In the genomic region with DNA sequence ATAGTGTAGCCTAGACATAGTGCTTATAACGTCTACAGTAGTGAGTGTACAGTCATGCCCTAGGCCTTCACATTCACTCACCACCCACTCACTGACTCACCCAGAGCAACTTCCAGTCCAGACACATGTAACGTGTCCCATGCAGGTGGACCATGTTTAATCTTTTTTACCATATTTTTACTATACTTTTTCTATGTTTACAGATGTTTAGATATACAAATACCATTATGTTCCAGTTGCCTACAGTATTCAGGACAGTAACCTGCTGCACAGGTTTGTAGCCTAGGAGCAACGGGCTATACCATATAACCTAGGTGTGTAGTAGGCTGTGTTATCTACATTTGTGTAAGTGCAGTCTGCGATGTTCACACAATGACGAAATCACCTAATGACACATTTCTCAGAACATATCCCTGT, we compare ENCODE assay signal across 8 cellular contexts. TPM values are rescaled to one million over a fixed set of nuclear protein-coding genes. Genes with fewer than 3 reads are reported as not detected.
DNase-seq lines count a peak whose midpoint lies in the region; ATAC-seq and TF ChIP-seq lines count a peak whose summit lies in the region.

No MANE protein-coding gene starts in this region.

- WGBS in esophagus muscularis mucosa: 66% methylated on average over 5 of the region's 5 CpGs

- TF ChIP-seq POLR2A in esophagus muscularis mucosa (IDR thresholded peaks at IDR 0.05; ENCODE audit: low read depth): no peak

- peak; percentile 86 for DNase-seq in ELR (ENCODE audit: low read depth)
- DNase-seq in SJSA1 (ENCODE audit: low read depth in 1 of 2, low spot score in 2 of 2): peak; percentile 11 to 46
- DNase-seq in esophagus muscularis mucosa (ENCODE audit: extremely low spot score): no peak
- peak; percentile 15 to 18 for DNase-seq in stimulated activated CD4-positive, alpha-beta T cell treated with anti-CD3 and anti-CD28 coated beads, Interleukin-1b, Interleukin-23, amount 100 ng/mL, for 4 hours (ENCODE audit: low read depth in 2 of 2)
- DNase-seq in middle frontal gyrus (ENCODE audit: extremely low spot score, low spot score): no peak
- no peak for DNase-seq in occipital lobe (lab: John Stamatoyannopoulos, UW)
- DNase-seq in effector memory CD4-positive, alpha-beta T cell: no peak

- TF ChIP-seq CTCF in esophagus muscularis mucosa (IDR thresholded peaks at IDR 0.05): no peak

- no peak for ATAC-seq in HG02870 (IDR thresholded peaks at IDR 0.05; ENCODE audit: unreplicated experiment)

- intact Hi-C loops in esophagus muscularis mucosa (cut with DNase I): no loop called here

- TF ChIP-seq EP300 in esophagus muscularis mucosa (IDR thresholded peaks at IDR 0.05): no peak

- H3K27ac ChIP-seq in SJSA1 (no peak overlapping the region), esophagus muscularis mucosa (replicated peaks in 1 of 4) (peak overlapping the region; percentile 7 to 66 (median 36))
- no peak overlapping the region for H3K27ac ChIP-seq in effector memory CD4-positive, alpha-beta T cell (ENCODE audit: insufficient read depth, low read length, poor library complexity, severe bottlenecking)

- H3K4me1 ChIP-seq in SJSA1 (replicated peaks) (no peaks in the 10 kb centered on the region), esophagus muscularis mucosa (peaks cover 10 to 64% (median 57%) of the 10 kb centered on the region in 4 donors)
- no peaks in the 10 kb centered on the region for H3K4me1 ChIP-seq in effector memory CD4-positive, alpha-beta T cell (ENCODE audit: control insufficient read depth, insufficient read depth, low read length, poor library complexity, severe bottlenecking)

- no peaks in the 10 kb centered on the region for H3K9me3 ChIP-seq in SJSA1 (replicated peaks)
- no peaks in the 10 kb centered on the region for H3K9me3 ChIP-seq in esophagus muscularis mucosa
- no peaks in the 10 kb centered on the region for H3K9me3 ChIP-seq in effector memory CD4-positive, alpha-beta T cell (ENCODE audit: control insufficient read depth, low read length)

- H3K36me3 ChIP-seq in SJSA1 (no peaks in the 10 kb centered on the region), esophagus muscularis mucosa (no peaks in the 10 kb centered on the region)
- no peaks in the 10 kb centered on the region for H3K36me3 ChIP-seq in effector memory CD4-positive, alpha-beta T cell (ENCODE audit: control insufficient read depth, insufficient read depth, low read length)

- H3K4me3 ChIP-seq in SJSA1 (no peak overlapping the region), esophagus muscularis mucosa (no peak overlapping the region)
- no peak overlapping the region for H3K4me3 ChIP-seq in effector memory CD4-positive, alpha-beta T cell (ENCODE audit: insufficient read depth, low read depth, low read length, poor library complexity, severe bottlenecking)

- peaks cover 2% of the 10 kb centered on the region for H3K27me3 ChIP-seq in SJSA1 (replicated peaks)
- no peaks in the 10 kb centered on the region for H3K27me3 ChIP-seq in esophagus muscularis mucosa
- H3K27me3 ChIP-seq in effector memory CD4-positive, alpha-beta T cell (replicated peaks; ENCODE audit: control insufficient read depth, insufficient read depth, low read length, poor library complexity, severe bottlenecking): no peaks in the 10 kb centered on the region

RNA-seq across cellular contexts. Expression of a gene that starts 11.0 kb away (rescaled TPM):
- total RNA-seq in SJSA1 (2014; rRNA removed; shearing (Covaris generic)): 1.6 and 1.7 TPM in 2 replicates
- total RNA-seq in esophagus muscularis mucosa: 10 to 100 TPM; 30.3 to 59.1 (median 49.3) TPM
- total RNA-seq in occipital lobe: 1.4 TPM

Comparison
In these comparisons a context has a peak if more than half of its experiments do, and no peak if none do; other contexts are left out.
1. DNase-seq: peak in ELR (single experiment), SJSA1 (2 of 2) and stimulated activated CD4-positive, alpha-beta T cell treated with anti-CD3 and anti-CD28 coated beads, Interleukin-1b, Interleukin-23, amount 100 ng/mL, for 4 hours (2 of 2); none in esophagus muscularis mucosa (single experiment), middle frontal gyrus (single experiment), occipital lobe (single experiment) and effector memory CD4-positive, alpha-beta T cell (0 of 3).
2. H3K27ac ChIP-seq: peak in esophagus muscularis mucosa (4 of 4); none in SJSA1 (single experiment) and effector memory CD4-positive, alpha-beta T cell (single experiment).
3. RNA of a gene that starts 11.0 kb away (total RNA-seq): 30.3 to 59.1 TPM in esophagus muscularis mucosa; 1.6 to 1.7 TPM in SJSA1 and 1.4 TPM in occipital lobe (single experiment); every median in the first group is over 10 times any median in the second.